ENCODE assay signal across 1 cellular context in genomic region chr1:27981146-27981545, GRCh38.
TF ChIP-seq lines count a peak whose summit lies in the region.

No MANE protein-coding gene starts in this region.

TF ChIP-seq in neural cell, 6 proteins besides CTCF, POLR2A, EP300 and RAD21 (continued from another document):
- TF ChIP-seq REST (IDR thresholded peaks at IDR 0.05; ENCODE audit: borderline replicate concordance) (no peak), SMC3 (conservative IDR thresholded peaks at IDR 0.05; ENCODE audit: poor library complexity) (no peak), POLR2AphosphoS5 (IDR thresholded peaks at IDR 0.05) (no peak), TAF1 (IDR thresholded peaks at IDR 0.05; ENCODE audit: low read depth) (no peak)
TF ChIP-seq in neural cell: peak in this region for 0.
